ENCODE assay signal across 18 cellular contexts in the genomic region with DNA sequence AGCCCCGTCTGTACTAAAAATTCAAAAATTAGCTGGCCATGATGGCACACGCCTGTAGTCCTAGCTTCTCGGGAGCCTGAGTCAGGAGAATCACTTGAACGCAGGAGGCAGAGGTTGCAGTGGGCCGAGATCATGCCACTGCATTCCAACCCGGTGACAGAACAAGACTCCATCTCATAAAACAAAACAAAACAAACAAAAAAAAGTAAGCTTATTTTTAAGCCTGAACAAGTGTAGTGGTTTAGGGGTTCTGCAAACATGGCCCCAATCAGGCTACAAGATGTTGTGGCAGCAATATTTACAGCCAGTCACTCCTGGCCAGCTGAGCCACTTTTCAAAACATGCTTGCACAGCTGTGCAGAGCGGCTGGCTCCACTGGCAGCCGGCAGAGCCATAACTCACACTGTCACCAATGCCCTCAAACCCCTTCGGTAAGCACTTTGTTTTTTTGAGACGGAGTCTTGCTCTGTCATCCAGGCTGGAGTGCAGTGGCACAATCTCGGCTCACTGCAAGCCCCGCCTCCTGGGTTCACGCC. TPM values are rescaled to one million over a fixed set of nuclear protein-coding genes. Genes with fewer than 3 reads are reported as not detected.
"Had no signal": no experiment of that assay in that cellular context is flagged by ENCODE, and none has a peak within 500 bp of the region (broad histone marks: within the 10 kb centered on the region; RNA-seq: fewer than 3 reads in every experiment).

No MANE protein-coding gene starts in this region.

RNA-seq across cellular contexts. Expression of gene CLEC6A, which starts 56.2 kb away (rescaled TPM):
- total RNA-seq: activated B cell treated with CpG ODN at 0.5 μM for 24 hours; activated CD8-positive, alpha-beta memory T cell treated with anti-CD3 and anti-CD28 coated beads, Interleukin-2, amount 10 ng/mL, durations not matched to agents 7 days and 5 days; activated CD8-positive, alpha-beta T cell treated with anti-CD3 and anti-CD28 coated beads, Interleukin-2, amount 10 ng/mL, durations not matched to agents 7 days and 5 days; activated T-helper 2 cell treated with anti-CD3 and anti-CD28 coated beads, Interferon-gamma antibody, Interleukin-2, Interleukin-4, amounts not matched to agents 10 μg/mL and 5 μg/mL and 100 μg/mL, durations not matched to agents 14 hours and 24 hours and 36 hours; endothelial cell of umbilical vein; foreskin keratinocyte; heart left ventricle; kidney; left colon; lower leg skin; natural killer cell; omental fat pad; right cardiac atrium; temporal lobe; tibial nerve; ureter had no signal
- polyA plus RNA-seq: endothelial cell of umbilical vein, esophagus, foreskin keratinocyte, heart left ventricle, immature natural killer cell, right cardiac atrium had no signal
